ENCODE assay signal across 8 cellular contexts in the genomic region with DNA sequence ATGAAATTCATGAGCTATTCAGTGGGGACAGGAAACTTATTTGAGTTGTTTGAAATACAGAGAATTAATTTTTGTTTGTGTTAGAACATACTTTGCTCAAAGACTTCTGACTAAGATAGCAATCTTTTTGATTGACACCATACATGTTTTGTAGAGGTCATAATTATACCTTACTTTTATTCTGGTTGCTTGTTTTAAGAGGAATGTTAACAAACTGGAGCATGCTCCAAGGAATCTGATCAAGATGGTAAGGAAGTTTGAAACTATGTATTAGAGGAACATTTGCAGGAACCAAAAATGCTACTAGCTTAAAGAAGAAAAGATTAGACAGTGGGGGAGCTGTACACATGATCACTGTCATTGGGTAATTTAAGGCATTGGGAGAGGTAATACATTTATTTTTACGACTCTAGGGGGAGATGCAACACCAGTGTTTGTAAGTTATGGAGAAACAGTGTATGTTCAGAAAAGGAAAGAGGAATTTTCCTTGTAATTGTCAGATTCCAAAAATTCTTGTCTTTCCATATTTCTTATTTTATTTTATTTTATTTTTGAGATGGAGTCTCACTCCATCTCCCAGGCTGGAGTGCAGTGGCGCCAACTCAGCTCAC. TPM values are rescaled to one million over a fixed set of nuclear protein-coding genes. Genes with fewer than 3 reads are reported as not detected.
DNase-seq lines count a peak whose midpoint lies in the region; ATAC-seq, FAIRE-seq and TF ChIP-seq lines count a peak whose summit lies in the region.

No MANE protein-coding gene starts in this region.

- peaks cover 5% of the 10 kb centered on the region for H3K36me3 Mint-ChIP-seq in CD4-positive, alpha-beta T cell (ENCODE audit: low read depth)
- peaks cover 6% of the 10 kb centered on the region for H3K36me3 Mint-ChIP-seq in neural crest cell (ENCODE audit: low read depth)

- no peak for FAIRE-seq in bronchial epithelial cell (lab: Jason Lieb, UNC)

- H3K4me1 Mint-ChIP-seq in CD4-positive, alpha-beta T cell (ENCODE audit: low read depth), result peaks cover 81% of the 10 kb centered on the region
- H3K4me1 Mint-ChIP-seq in neural crest cell, result peaks cover 13% of the 10 kb centered on the region

- no peak overlapping the region for H3K4me3 ChIP-seq in LNCaP clone FGC (ENCODE audit: low read depth, low read length)
- no peak overlapping the region for H3K4me3 ChIP-seq in bronchial epithelial cell (ENCODE audit: low read depth, low read length)
- no peak overlapping the region for H3K4me3 ChIP-seq in H7 (ENCODE audit: insufficient read depth, low read depth, low read length)

- CTCF ChIA-PET in CD4-positive, alpha-beta T cell (lab: Charles Lee), result interaction anchor here (0.7 to 1.2 kb wide), 5 partner anchors 9 to 129 kb away, joined by 3 read pairs; no protein-coding TSS in a partner anchor

- peak overlapping the region; percentile 38 for H3K27ac Mint-ChIP-seq in CD4-positive, alpha-beta T cell
- no peak overlapping the region for H3K27ac Mint-ChIP-seq in neural crest cell (ENCODE audit: unreplicated experiment)

- H3K9me3 ChIP-seq in CD4-positive, alpha-beta T cell (ENCODE audit: control insufficient read depth, low read length), result no peaks in the 10 kb centered on the region

- H3K9me3 Mint-ChIP-seq in CD4-positive, alpha-beta T cell, result no peaks in the 10 kb centered on the region
- H3K9me3 Mint-ChIP-seq in neural crest cell, result no peaks in the 10 kb centered on the region

- H3K27me3 ChIP-seq in CD4-positive, alpha-beta T cell (ENCODE audit: control insufficient read depth, insufficient read depth, low read length), result no peaks in the 10 kb centered on the region
- H3K27me3 ChIP-seq in bronchial epithelial cell (ENCODE audit: control insufficient read depth, insufficient read depth, low read length), result no peaks in the 10 kb centered on the region
- H3K27me3 ChIP-seq in H7 (ENCODE audit: control insufficient read depth, insufficient read depth, low read length), result no peaks in the 10 kb centered on the region

- DNase-seq in CD4-positive, alpha-beta T cell, result no peak
- DNase-seq in LNCaP clone FGC (ENCODE audit: low read depth) (no peak), bronchial epithelial cell (ENCODE audit: low read depth) (no peak), neural crest cell (ENCODE audit: low read depth, low spot score) (no peak), H7 (no peak)

- H3K4me3 Mint-ChIP-seq in CD4-positive, alpha-beta T cell, result peak overlapping the region; percentile 13
- no peak overlapping the region for H3K4me3 Mint-ChIP-seq in neural crest cell

- peak; percentile 36 for TF ChIP-seq CTCF in CD4-positive, alpha-beta T cell (IDR thresholded peaks at IDR 0.05)
- peak; percentile 53 for TF ChIP-seq CTCF in LNCaP clone FGC (IDR thresholded peaks at IDR 0.05; ENCODE audit: control insufficient read depth, extremely low read depth, insufficient read depth)
- peak; percentile 1 for TF ChIP-seq CTCF in bronchial epithelial cell (IDR thresholded peaks at IDR 0.05; ENCODE audit: insufficient read depth, low read length, severe bottlenecking)
- peak; percentile 50 for TF ChIP-seq CTCF in neural crest cell (conservative IDR thresholded peaks at IDR 0.05)

- POLR2A ChIA-PET in CD4-positive, alpha-beta T cell (lab: Charles Lee), result interaction anchor here (1.2 to 1.9 kb wide), 2 partner anchors 15 kb away, joined by 6 read pairs; no protein-coding TSS in a partner anchor

- H3K27ac ChIP-seq in CD4-positive, alpha-beta T cell (ENCODE audit: low read depth, low read length), result no peak overlapping the region

- no peaks in the 10 kb centered on the region for H3K27me3 Mint-ChIP-seq in CD4-positive, alpha-beta T cell
- H3K27me3 Mint-ChIP-seq in neural crest cell (ENCODE audit: low read depth), result no peaks in the 10 kb centered on the region

- intact Hi-C loops in CD4-positive, alpha-beta T cell (cut with DNase I, micrococcal nuclease), result loop anchor here (2.0 to 10.0 kb wide), 4 partner anchors 42 to 645 kb away; a partner anchor contains a TSS

- peak; percentile 75 for ATAC-seq in CD4-positive, alpha-beta T cell (ENCODE audit: poor library complexity)
- ATAC-seq in GM19351 (IDR thresholded peaks at IDR 0.05; ENCODE audit: unreplicated experiment), result peak; percentile 32
- ATAC-seq in GM18873 (IDR thresholded peaks at IDR 0.05; ENCODE audit: low FRiP score, unreplicated experiment), result no peak
- ATAC-seq in HG03439 (IDR thresholded peaks at IDR 0.05; ENCODE audit: unreplicated experiment), result no peak

- H3K36me3 ChIP-seq in bronchial epithelial cell (ENCODE audit: control insufficient read depth, insufficient read depth, low read length), result no peaks in the 10 kb centered on the region
- no peaks in the 10 kb centered on the region for H3K36me3 ChIP-seq in H7 (replicated peaks; ENCODE audit: control insufficient read depth, insufficient read depth, low read length)

RNA-seq across cellular contexts. Expression of a gene that starts 8.0 kb away (rescaled TPM):
- 10 to 100 TPM; 49.9 to 55.9 TPM for total RNA-seq in CD4-positive, alpha-beta T cell
- 52.0 and 54.8 TPM in 2 replicates for total RNA-seq in bronchial epithelial cell
- 68.9 and 71.6 TPM in 2 replicates for total RNA-seq in neural crest cell
- 94.3 and 116 TPM in 2 replicates for total RNA-seq in H7 (2014; rRNA removed; shearing (Covaris generic))

Comparison
In these comparisons a context has a peak if more than half of its experiments do, and no peak if none do; other contexts are left out.
1. ATAC-seq: peak in CD4-positive, alpha-beta T cell (single experiment) and GM19351 (single experiment); none in GM18873 (single experiment) and HG03439 (single experiment).
2. CTCF ChIP-seq: peak in every context shown above with its lines; median percentile 53 in LNCaP clone FGC; 50 in neural crest cell; 36 in CD4-positive, alpha-beta T cell; 1 in bronchial epithelial cell.